Comparison of ENCODE assay signal across 8 cellular contexts in genomic region chr12:26124491-26125450, GRCh38. TPM values are rescaled to one million over a fixed set of nuclear protein-coding genes. Genes with fewer than 3 reads are reported as not detected.
A peak's percentile ranks its signal among the peaks of the same experiment; 100 is the strongest.
DNase-seq lines count a peak whose midpoint lies in the region; ATAC-seq and TF ChIP-seq lines count a peak whose summit lies in the region.

Gene BHLHE41 (minus strand): TSS chr12:26125037. CDS start chr12:26124779, 258 bp downstream.

- no peak for TF ChIP-seq CTCF in heart right ventricle (IDR thresholded peaks at IDR 0.05)

- H3K27me3 ChIP-seq in MG63 (peaks cover 67% of the 10 kb centered on the region), adipocyte (replicated peaks; ENCODE audit: control insufficient read depth, insufficient read depth, low read length) (no peaks in the 10 kb centered on the region), heart right ventricle (peaks cover 0 to 92% (median 0%) of the 10 kb centered on the region in 7 donors)

- intact Hi-C loops in heart right ventricle (cut with DNase I) = loop anchor here in 8 of 10 donors (1.0 to 10.0 kb wide), 6 partner anchors 10 to 310 kb away; partner anchors contain the start of genes SSPN (in 5 of the 8) and RASSF8 (in 1 of the 8)

- H3K36me3 ChIP-seq in MG63 = no peaks in the 10 kb centered on the region
- no peaks in the 10 kb centered on the region for H3K36me3 ChIP-seq in adipocyte (ENCODE audit: control insufficient read depth, insufficient read depth, low read length, severe bottlenecking)
- H3K36me3 ChIP-seq in heart right ventricle = no peaks in the 10 kb centered on the region

- peak within 1 kb of the TSS; percentile 65 to 98 (median 93) for H3K27ac ChIP-seq in heart right ventricle

- H3K9me3 ChIP-seq in MG63 = no peaks in the 10 kb centered on the region
- no peaks in the 10 kb centered on the region for H3K9me3 ChIP-seq in adipocyte (ENCODE audit: control insufficient read depth, low read length)
- no peaks in the 10 kb centered on the region for H3K9me3 ChIP-seq in heart right ventricle

- 1 to 3% methylated on average over 46 to 55 of the region's 55 CpGs for WGBS in heart right ventricle, 2 donors

- H3K4me1 ChIP-seq in adipocyte (ENCODE audit: control insufficient read depth, insufficient read depth, low read length) = peaks cover 41% of the 10 kb centered on the region
- H3K4me1 ChIP-seq in heart right ventricle = peaks cover 3 to 51% (median 25%) of the 10 kb centered on the region in 9 donors

- H3K9ac ChIP-seq in adipocyte (ENCODE audit: low read length) = peak within 1 kb of the TSS; percentile 83

- H3K4me3 ChIP-seq in MG63 (peak within 1 kb of the TSS; percentile 46), adipocyte (ENCODE audit: low read length) (peak within 1 kb of the TSS; percentile 84), heart right ventricle (peak within 1 kb of the TSS; percentile 46 to 80 (median 65))

- peak; percentile 25 for DNase-seq in DMS79 treated with DMSO at 0.1 percent for 48 hours (lab: John Stamatoyannopoulos, UW)
- DNase-seq in DMS79 (lab: John Stamatoyannopoulos, UW) = no peak
- peak; percentile 43 for DNase-seq in MG63
- DNase-seq in adipocyte (ENCODE audit: low read depth) = peak; percentile 86
- DNase-seq in heart right ventricle = peak; percentile 80 to 83
- DNase-seq in occipital lobe (lab: John Stamatoyannopoulos, UW) = peak; percentile 85
- DNase-seq in NK-92 (lab: John Stamatoyannopoulos, UW; ENCODE audit: unreplicated experiment) = no peak

- ATAC-seq in heart right ventricle (peak; percentile 29 to 75 (median 64)), HG02938 (IDR thresholded peaks at IDR 0.05; ENCODE audit: unreplicated experiment) (no peak)

RNA-seq across cellular contexts. Expression of gene BHLHE41, which starts in this region (rescaled TPM):
- total RNA-seq in MG63 (2014; rRNA removed; shearing (Covaris generic); ENCODE audit: low replicate concordance) = 0.03 TPM in 1 of 2 replicates, not detected in the other
- total RNA-seq in heart right ventricle = 10 to 100 TPM in 9 of 10 donors, 1 to 10 TPM in 1; 7.8 to 80.1 (median 42.9) TPM
- 1 to 10 TPM; 5.7 to 5.8 TPM for polyA plus RNA-seq in heart right ventricle
- 1.1 TPM for total RNA-seq in occipital lobe

Comparison
In these comparisons a context has a peak if more than half of its experiments do, and no peak if none do; other contexts are left out.
1. DNase-seq: peak in DMS79 treated with DMSO at 0.1 percent for 48 hours (single experiment), adipocyte (single experiment), heart right ventricle (2 of 2) and occipital lobe (single experiment); none in DMS79 (single experiment) and NK-92 (single experiment).
2. Peak in DNase-seq and H3K4me3 ChIP-seq in MG63; RNA of the gene not detected or under 1 TPM.
3. Peak in every context shown above with its lines, with median percentiles within 50 percentile points of each other: H3K4me3 ChIP-seq.